ENCODE assay signal across 8 cellular contexts in the genomic region with DNA sequence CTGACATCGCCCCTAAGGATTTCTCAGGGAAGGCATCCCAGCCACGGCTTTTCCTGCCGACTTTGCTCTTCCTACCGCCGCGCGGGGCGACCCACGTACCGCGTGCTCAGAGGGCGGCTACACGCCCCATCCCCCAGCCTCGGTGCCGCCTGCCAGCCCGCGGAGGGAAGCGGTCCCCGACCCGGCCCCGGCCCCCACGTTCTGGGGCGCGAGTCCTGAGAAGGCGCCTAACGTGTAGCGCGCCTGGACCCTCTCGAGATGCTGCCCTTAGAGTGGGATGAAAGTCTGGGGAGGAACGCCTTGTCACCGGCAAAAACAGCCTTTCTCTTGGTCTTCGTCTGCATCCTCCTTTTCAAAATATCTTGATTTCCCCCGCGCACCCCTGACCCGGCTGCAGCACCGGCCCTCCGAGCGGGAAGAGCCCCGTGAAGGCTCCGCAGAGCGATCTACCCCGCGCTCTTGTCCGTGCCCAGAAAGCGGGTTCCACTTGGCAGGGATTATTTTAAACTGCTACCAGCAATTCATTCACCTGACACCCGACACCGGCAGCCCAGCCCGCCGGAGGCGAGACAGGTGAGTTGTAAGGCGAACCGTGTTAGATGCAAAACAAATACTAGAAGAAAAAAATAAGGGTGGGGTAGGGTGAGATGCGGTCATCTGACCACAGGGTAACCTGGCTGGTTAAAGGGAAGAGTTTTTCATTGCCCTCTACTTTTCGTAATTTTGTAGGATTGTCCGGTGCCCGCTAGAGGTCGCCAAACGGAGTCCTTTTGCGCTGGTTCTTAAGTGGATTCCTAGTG. TPM values are rescaled to one million over a fixed set of nuclear protein-coding genes. Genes with fewer than 3 reads are reported as not detected.
A peak's percentile ranks its signal among the peaks of the same experiment; 100 is the strongest.
DNase-seq lines count a peak whose midpoint lies in the region; ATAC-seq lines count a peak whose summit lies in the region.

No MANE protein-coding gene starts in this region.

- H3K27me3 Mint-ChIP-seq in activated CD4-positive, alpha-beta memory T cell treated with anti-CD3 and anti-CD28 coated beads, Interleukin-2, amount 10 ng/mL, durations not matched to agents 7 days and 5 days: peaks cover 37% of the 10 kb centered on the region
- H3K27me3 Mint-ChIP-seq in effector memory CD8-positive, alpha-beta T cell: peaks cover 10 to 26% of the 10 kb centered on the region in 2 donors
- H3K27me3 Mint-ChIP-seq in memory B cell: peaks cover 2% of the 10 kb centered on the region

- H3K27ac ChIP-seq in BLaER1 treated with 17β-estradiol and CSF1 and Interleukin-3, amounts not matched to agents 10 nM and 100 nM: peak overlapping the region in 10 of 11 experiments; percentile 11 to 74 (median 61); a peak in 17 of 22 replicates

- peaks cover 0 to 21% (median 6%) of the 10 kb centered on the region in 10 experiments; a peak in 13 of 20 replicates for H3K4me1 ChIP-seq in BLaER1 treated with 17β-estradiol and CSF1 and Interleukin-3, amounts not matched to agents 10 nM and 100 nM

- no peaks in the 10 kb centered on the region for H4K20me1 ChIP-seq in BLaER1 treated with 17β-estradiol and CSF1 and Interleukin-3, amounts not matched to agents 10 nM and 100 nM

- DNase-seq in HK-2 (ENCODE audit: unreplicated experiment) (peak; percentile 80), NCI-H748 treated with DMSO at 0.1 percent for 48 hours (lab: John Stamatoyannopoulos, UW) (peak; percentile 88), memory B cell (ENCODE audit: low spot score in 2 of 2) (peak; percentile 73 to 77)
- DNase-seq in activated CD4-positive, alpha-beta memory T cell treated with anti-CD3 and anti-CD28 coated beads, Interleukin-2, amount 10 ng/mL, durations not matched to agents 7 days and 5 days: peak; percentile 78
- DNase-seq in effector memory CD8-positive, alpha-beta T cell: peak; percentile 55 to 63 (median 60)
- peak; percentile 25 for DNase-seq in stimulated activated CD8-positive, alpha-beta memory T cell treated with anti-CD3 and anti-CD28 coated beads, Interleukin-12 subunit alpha, Interleukin-12 subunit beta, amount 100 ng/mL, for 24 hours (ENCODE audit: extremely low read depth)

- H3K27ac Mint-ChIP-seq in activated CD4-positive, alpha-beta memory T cell treated with anti-CD3 and anti-CD28 coated beads, Interleukin-2, amount 10 ng/mL, durations not matched to agents 7 days and 5 days: no peak overlapping the region
- peak overlapping the region; percentile 34 to 85 for H3K27ac Mint-ChIP-seq in effector memory CD8-positive, alpha-beta T cell
- H3K27ac Mint-ChIP-seq in memory B cell: peak overlapping the region; percentile 2

- POLR2A ChIA-PET in activated CD4-positive, alpha-beta memory T cell treated with anti-CD3 and anti-CD28 coated beads, Interleukin-2, amount 10 ng/mL, durations not matched to agents 7 days and 5 days (lab: Charles Lee): no interaction called here

- peaks cover 13% of the 10 kb centered on the region for H3K4me1 Mint-ChIP-seq in activated CD4-positive, alpha-beta memory T cell treated with anti-CD3 and anti-CD28 coated beads, Interleukin-2, amount 10 ng/mL, durations not matched to agents 7 days and 5 days
- H3K4me1 Mint-ChIP-seq in effector memory CD8-positive, alpha-beta T cell (ENCODE audit: low read depth in 2 of 2): peaks cover 4% of the 10 kb centered on the region in 2 donors
- no peaks in the 10 kb centered on the region for H3K4me1 Mint-ChIP-seq in memory B cell

- no peaks in the 10 kb centered on the region for H3K9me3 Mint-ChIP-seq in activated CD4-positive, alpha-beta memory T cell treated with anti-CD3 and anti-CD28 coated beads, Interleukin-2, amount 10 ng/mL, durations not matched to agents 7 days and 5 days
- no peaks in the 10 kb centered on the region for H3K9me3 Mint-ChIP-seq in effector memory CD8-positive, alpha-beta T cell
- no peaks in the 10 kb centered on the region for H3K9me3 Mint-ChIP-seq in memory B cell

- H3K4me3 Mint-ChIP-seq in activated CD4-positive, alpha-beta memory T cell treated with anti-CD3 and anti-CD28 coated beads, Interleukin-2, amount 10 ng/mL, durations not matched to agents 7 days and 5 days: peak overlapping the region; percentile 78
- H3K4me3 Mint-ChIP-seq in effector memory CD8-positive, alpha-beta T cell: peak overlapping the region; percentile 86 to 92
- H3K4me3 Mint-ChIP-seq in memory B cell: peak overlapping the region; percentile 93

- ATAC-seq in GM19324 (IDR thresholded peaks at IDR 0.05; ENCODE audit: low FRiP score, unreplicated experiment): peak; percentile 70
- peak; percentile 64 for ATAC-seq in effector memory CD8-positive, alpha-beta T cell (replicated peaks)
- ATAC-seq in memory B cell (ENCODE audit: low read depth): peak; percentile 66

- H3K9me3 ChIP-seq in BLaER1 treated with 17β-estradiol and CSF1 and Interleukin-3, amounts not matched to agents 10 nM and 100 nM (replicated peaks in 1 of 11): peaks cover 0 to 11% (median 0%) of the 10 kb centered on the region in 11 experiments; a peak in 4 of 22 replicates

- CTCF ChIA-PET in activated CD4-positive, alpha-beta memory T cell treated with anti-CD3 and anti-CD28 coated beads, Interleukin-2, amount 10 ng/mL, durations not matched to agents 7 days and 5 days (lab: Charles Lee): interaction anchor here (0.6 to 3.5 kb wide), 6 partner anchors 10 to 653 kb away, joined by 3 to 16 read pairs (median 3); no protein-coding TSS in a partner anchor

- H3K4me2 ChIP-seq in BLaER1 treated with 17β-estradiol and CSF1 and Interleukin-3, amounts not matched to agents 10 nM and 100 nM: peak overlapping the region; percentile 93 to 100 (median 98)

- no peaks in the 10 kb centered on the region for H3K36me3 Mint-ChIP-seq in activated CD4-positive, alpha-beta memory T cell treated with anti-CD3 and anti-CD28 coated beads, Interleukin-2, amount 10 ng/mL, durations not matched to agents 7 days and 5 days (ENCODE audit: low read depth)
- peaks cover 4% of the 10 kb centered on the region for H3K36me3 Mint-ChIP-seq in effector memory CD8-positive, alpha-beta T cell (ENCODE audit: insufficient read depth)
- H3K36me3 Mint-ChIP-seq in memory B cell: no peaks in the 10 kb centered on the region

- peak overlapping the region; percentile 57 to 84 (median 76) for H3K9ac ChIP-seq in BLaER1 treated with 17β-estradiol and CSF1 and Interleukin-3, amounts not matched to agents 10 nM and 100 nM

- no peaks in the 10 kb centered on the region for H3K36me3 ChIP-seq in BLaER1 treated with 17β-estradiol and CSF1 and Interleukin-3, amounts not matched to agents 10 nM and 100 nM

- H3K27me3 ChIP-seq in BLaER1 treated with 17β-estradiol and CSF1 and Interleukin-3, amounts not matched to agents 10 nM and 100 nM: peaks cover 11 to 21% (median 18%) of the 10 kb centered on the region in 11 experiments; a peak in 21 of 22 replicates

- H3K4me3 ChIP-seq in BLaER1 treated with 17β-estradiol and CSF1 and Interleukin-3, amounts not matched to agents 10 nM and 100 nM: peak overlapping the region; percentile 67 to 80 (median 70)

RNA-seq across cellular contexts. Expression of gene KCNG3, which starts 0.9 kb away (rescaled TPM):
- total RNA-seq in activated CD4-positive, alpha-beta memory T cell treated with anti-CD3 and anti-CD28 coated beads, Interleukin-2, amount 10 ng/mL, durations not matched to agents 7 days and 5 days: not detected

Comparison
In these comparisons a context has a peak if more than half of its experiments do, and no peak if none do; other contexts are left out.
1. Peak in every context shown above with its lines: DNase-seq, ATAC-seq, H3K4me3 ChIP-seq and H3K27ac ChIP-seq.
2. DNase-seq: peak in every context shown above with its lines; median percentile 88 in NCI-H748 treated with DMSO at 0.1 percent for 48 hours; 80 in HK-2; 78 in activated CD4-positive, alpha-beta memory T cell treated with anti-CD3 and anti-CD28 coated beads, Interleukin-2, amount 10 ng/mL, durations not matched to agents 7 days and 5 days; 75 in memory B cell; 60 in effector memory CD8-positive, alpha-beta T cell; 25 in stimulated activated CD8-positive, alpha-beta memory T cell treated with anti-CD3 and anti-CD28 coated beads, Interleukin-12 subunit alpha, Interleukin-12 subunit beta, amount 100 ng/mL, for 24 hours.